In the genomic region with DNA sequence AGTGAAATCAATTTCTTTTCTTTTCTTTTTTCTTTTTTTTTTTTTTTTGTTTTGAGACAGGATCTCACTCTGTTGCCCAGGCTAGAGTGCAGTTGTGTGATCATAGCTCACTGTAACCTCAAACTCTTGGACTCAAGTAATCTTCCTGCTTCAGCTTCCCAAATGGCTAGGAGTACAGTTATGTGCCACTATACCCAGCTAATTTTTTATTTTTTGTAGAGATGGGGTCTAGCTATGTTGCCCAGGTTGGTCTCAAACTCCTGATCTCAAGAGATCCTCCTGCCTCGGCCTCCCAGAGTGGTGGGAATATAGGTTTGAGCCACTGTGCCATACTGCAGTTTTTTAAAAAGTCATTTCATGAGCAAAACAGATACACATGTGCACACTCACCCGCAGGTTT, we compare ENCODE assay signal across 30 cellular contexts.
DNase-seq lines count a peak whose midpoint lies in the region; ATAC-seq, FAIRE-seq and TF ChIP-seq lines count a peak whose summit lies in the region.
"Had no signal": no experiment of that assay in that cellular context is flagged by ENCODE, and none has a peak within 500 bp of the region (broad histone marks: within the 10 kb centered on the region; RNA-seq: fewer than 3 reads in every experiment).

No MANE protein-coding gene starts in this region.

- ATAC-seq in heart left ventricle = no peak
- no peak for ATAC-seq in K562
- ATAC-seq in upper lobe of left lung (ENCODE audit: low FRiP score in 2 of 2) = no peak
- ATAC-seq: GM12878 had no signal

- no peak for FAIRE-seq in K562 (lab: Jason Lieb, UNC)
- FAIRE-seq: A204.1, GM12878, GM12892, GM18507, GM19239 had no signal

- H3K79me2 ChIP-seq in K562 (ENCODE audit: control insufficient read depth, insufficient read depth, low read length) = no peaks in the 10 kb centered on the region

- DNase-seq in cardiac muscle cell (ENCODE audit: low read depth in 1 of 2, low spot score in 1 of 2) (no peak), heart left ventricle (no peak), K562 (ENCODE audit: extremely low read depth in 1 of 4, low spot score in 3 of 4) (no peak), thyroid gland (no peak), upper lobe of left lung (no peak), erythroblast (lab: John Stamatoyannopoulos, UW) (no peak)
- no peak for DNase-seq in activated effector memory CD4-positive, alpha-beta T cell treated with Interleukin-2 at 50 U/mL for 16 hours
- DNase-seq: 8988T; ACHN; BE2C; C1 segment of cervical spinal cord; CD4-positive, alpha-beta memory T cell; CD4-positive, CD25-positive, alpha-beta regulatory T cell; CD8-positive, alpha-beta memory T cell; COR-L47; DMS 273 treated with DMSO at 0.1 percent for 48 hours; DMS153; DMS53; DMS79; DND-41; EL; GDM1 had no signal

- BruUV-seq in K562 (replicated peaks; lab: Mats Ljungman, UMichigan) = no TSS peak

- H3K4me3 ChIP-seq in cardiac muscle cell (no peak overlapping the region), heart left ventricle (no peak overlapping the region), K562 (no peak overlapping the region), thyroid gland (replicated peaks in 1 of 3) (no peak overlapping the region), upper lobe of left lung (no peak overlapping the region)
- H3K4me3 ChIP-seq: BLaER1, GM12878 had no signal

- TF ChIP-seq RAD21 in K562 (CRISPR knock-in tag; conservative IDR thresholded peaks at IDR 0.05 in 1 of 2, IDR thresholded peaks at IDR 0.05 in 1 of 2) = no peak

- peak overlapping the region; percentile 92 for H3K27ac ChIP-seq in cardiac muscle cell
- H3K27ac ChIP-seq in heart left ventricle = no peak overlapping the region
- no peak overlapping the region for H3K27ac ChIP-seq in K562 (ENCODE audit: extremely low read depth, low read depth, low read length)
- H3K27ac ChIP-seq in thyroid gland = peak overlapping the region in 2 of 3 donors; percentile 50 to 77
- H3K27ac ChIP-seq in upper lobe of left lung = no peak overlapping the region
- H3K27ac ChIP-seq: BLaER1 had no signal

- H3K27me3 ChIP-seq in cardiac muscle cell = no peaks in the 10 kb centered on the region
- no peaks in the 10 kb centered on the region for H3K27me3 ChIP-seq in heart left ventricle
- H3K27me3 ChIP-seq in K562 (ENCODE audit: control insufficient read depth in 2 of 2, insufficient read depth in 2 of 2, low read length in 2 of 2) = no peaks in the 10 kb centered on the region
- no peaks in the 10 kb centered on the region for H3K27me3 ChIP-seq in thyroid gland
- H3K27me3 ChIP-seq in upper lobe of left lung = no peaks in the 10 kb centered on the region
- H3K27me3 ChIP-seq: BE2C, BLaER1 had no signal

- H3K36me3 ChIP-seq in cardiac muscle cell (no peaks in the 10 kb centered on the region), heart left ventricle (no peaks in the 10 kb centered on the region), K562 (ENCODE audit: control insufficient read depth, insufficient read depth, low read length) (no peaks in the 10 kb centered on the region), thyroid gland (no peaks in the 10 kb centered on the region), upper lobe of left lung (no peaks in the 10 kb centered on the region)
- H3K36me3 ChIP-seq: BE2C, BLaER1 had no signal

- no peaks in the 10 kb centered on the region for H3K9me1 ChIP-seq in K562 (ENCODE audit: control insufficient read depth, insufficient read depth, low read length)

- peaks cover 26% of the 10 kb centered on the region for H3K4me1 ChIP-seq in cardiac muscle cell (ENCODE audit: low read depth)
- H3K4me1 ChIP-seq in heart left ventricle = peaks cover 0 to 13% (median under 1%) of the 10 kb centered on the region in 12 donors
- H3K4me1 ChIP-seq in K562 (replicated peaks in 1 of 2; ENCODE audit: control insufficient read depth in 2 of 2, insufficient read depth in 2 of 2, low read length in 2 of 2) = peaks cover 16 to 56% of the 10 kb centered on the region in 2 experiments
- peaks cover 14 to 18% of the 10 kb centered on the region in 2 donors for H3K4me1 ChIP-seq in thyroid gland
- H3K4me1 ChIP-seq in upper lobe of left lung = peaks cover 0 to 4% (median 0%) of the 10 kb centered on the region in 4 donors
- H3K4me1 ChIP-seq: BLaER1 had no signal

- no peak for TF ChIP-seq EP300 in K562 (IDR thresholded peaks at IDR 0.05; ENCODE audit: low read length)
- no peak for TF ChIP-seq EP300 in upper lobe of left lung (IDR thresholded peaks at IDR 0.05)

- H3K4me3 Mint-ChIP-seq in nephron = no peak overlapping the region
- H3K4me3 Mint-ChIP-seq: CD14-positive monocyte; CD4-positive, alpha-beta memory T cell; CD4-positive, CD25-positive, alpha-beta regulatory T cell; CD8-positive, alpha-beta memory T cell had no signal

- H3K9me3 ChIP-seq in cardiac muscle cell (ENCODE audit: low read depth) (no peaks in the 10 kb centered on the region), heart left ventricle (no peaks in the 10 kb centered on the region), K562 (replicated peaks; ENCODE audit: control insufficient read depth, insufficient read depth, low read depth, low read length) (no peaks in the 10 kb centered on the region), thyroid gland (no peaks in the 10 kb centered on the region), upper lobe of left lung (no peaks in the 10 kb centered on the region)
- H3K9me3 ChIP-seq: BE2C, BLaER1 had no signal

- H3K27me3 Mint-ChIP-seq in nephron (ENCODE audit: low read depth) = no peaks in the 10 kb centered on the region
- H3K27me3 Mint-ChIP-seq: CD4-positive, alpha-beta memory T cell; CD8-positive, alpha-beta memory T cell had no signal

- CTCF ChIA-PET in K562 (lab: Yijun Ruan, JAX; ENCODE audit: low intra/inter-chr PET ratio) = no interaction called here

- intact Hi-C loops in heart left ventricle (cut with DNase I) = loop anchor here in 4 of 10 donors (5.0 to 10.0 kb wide), 2 partner anchors 37 to 115 kb away; no protein-coding TSS in a partner anchor
- intact Hi-C loops in K562 (cut with micrococcal nuclease) = no loop called here
- intact Hi-C loops in thyroid gland (cut with DNase I) = no loop called here

- H3K4me2 ChIP-seq in K562 (ENCODE audit: insufficient read depth, low read length) = no peak overlapping the region
- H3K4me2 ChIP-seq: BLaER1 had no signal

- POLR2A ChIA-PET in K562 (lab: Yijun Ruan, JAX) = interaction anchor here (2.2 kb wide), 1 partner anchor 10 kb away, joined by 6 read pairs; no protein-coding TSS in a partner anchor

- no peaks in the 10 kb centered on the region for H3K36me3 Mint-ChIP-seq in nephron (ENCODE audit: low read depth)
- H3K36me3 Mint-ChIP-seq: CD14-positive monocyte; CD4-positive, CD25-positive, alpha-beta regulatory T cell had no signal

- H3K9me3 Mint-ChIP-seq in nephron = no peaks in the 10 kb centered on the region
- H3K9me3 Mint-ChIP-seq: CD4-positive, alpha-beta memory T cell; CD8-positive, alpha-beta memory T cell had no signal

- no peak overlapping the region for H3K9ac ChIP-seq in K562 (ENCODE audit: insufficient read depth in 1 of 2, low read depth in 2 of 2, low read length in 2 of 2)
- H3K9ac ChIP-seq: BLaER1 had no signal

- H4K20me1 ChIP-seq in K562 (replicated peaks; ENCODE audit: control insufficient read depth, insufficient read depth, low read length) = no peaks in the 10 kb centered on the region
- H4K20me1 ChIP-seq: BLaER1 had no signal

- peak overlapping the region; percentile 60 to 82 (median 68) for H3K27ac Mint-ChIP-seq in nephron
- H3K27ac Mint-ChIP-seq: CD14-positive monocyte; CD4-positive, alpha-beta memory T cell; CD4-positive, CD25-positive, alpha-beta regulatory T cell; CD8-positive, alpha-beta memory T cell had no signal

- TF ChIP-seq CTCF in cardiac muscle cell (IDR thresholded peaks at IDR 0.05; ENCODE audit: low read depth, low read length) = no peak
- no peak for TF ChIP-seq CTCF in heart left ventricle (IDR thresholded peaks at IDR 0.05)
- no peak for TF ChIP-seq CTCF in K562 (IDR thresholded peaks at IDR 0.05 in 2 of 3, conservative IDR thresholded peaks at IDR 0.05 in 1 of 3; ENCODE audit: insufficient read depth in 2 of 3, low read depth in 1 of 3, low read length in 3 of 3)
- no peak for TF ChIP-seq CTCF in nephron (IDR thresholded peaks at IDR 0.05; ENCODE audit: unreplicated experiment in 3 of 3)
- no peak for TF ChIP-seq CTCF in thyroid gland (IDR thresholded peaks at IDR 0.05)
- no peak for TF ChIP-seq CTCF in upper lobe of left lung (IDR thresholded peaks at IDR 0.05)

- in situ Hi-C loops in K562 (cut with MboI) = no loop called here

- H2AFZ ChIP-seq in K562 (ENCODE audit: low read depth, low read length) = no peak overlapping the region

- WGBS in heart left ventricle, 4 donors = 86 to 98% (median 95%) methylated on average over 2 of the region's 2 CpGs
- WGBS in K562 (ENCODE audit: insufficient coverage, low coverage, missing lambda C conversion rate) = 77% methylated on average over 2 of the region's 2 CpGs
- 92 to 93% methylated on average over 2 of the region's 2 CpGs for WGBS in thyroid gland, 2 donors
- whole genome bisulfite sequencing in upper lobe of left lung, 2 donors = 81 to 86% methylated on average over 2 of the region's 2 CpGs

- peaks cover 30% of the 10 kb centered on the region for H3K4me1 Mint-ChIP-seq in nephron
- H3K4me1 Mint-ChIP-seq: CD14-positive monocyte had no signal

- TF ChIP-seq POLR2A in heart left ventricle (IDR thresholded peaks at IDR 0.05) = no peak
- no peak for TF ChIP-seq POLR2A in K562 (conservative IDR thresholded peaks at IDR 0.05)
- TF ChIP-seq POLR2A in thyroid gland (IDR thresholded peaks at IDR 0.05) = no peak
- no peak for TF ChIP-seq POLR2A in upper lobe of left lung (IDR thresholded peaks at IDR 0.05)
- no peak for TF ChIP-seq POLR2A in erythroblast (IDR thresholded peaks at IDR 0.05; ENCODE audit: low read length)

TF ChIP-seq in K562, 482 proteins besides CTCF, POLR2A, EP300 and RAD21 (continues in another document):
- peak in 1 of 2 experiments; percentile 42; a peak in 1 of 4 replicates for TF ChIP-seq KDM1A (IDR thresholded peaks at IDR 0.05)
- TF ChIP-seq BCOR (IDR thresholded peaks at IDR 0.05) = peak; percentile 69
- no peak for TF ChIP-seq CTCFL (IDR thresholded peaks at IDR 0.05; ENCODE audit: borderline replicate concordance, insufficient read depth, low read depth, low read length, poor library complexity, severe bottlenecking)
- no peak for TF ChIP-seq IRF2 (CRISPR knock-in tag; IDR thresholded peaks at IDR 0.05)
- no peak for TF ChIP-seq XRCC5 (IDR thresholded peaks at IDR 0.05; ENCODE audit: low read depth, low read length)

Comparison
In these comparisons a context has a peak if more than half of its experiments do, and no peak if none do; other contexts are left out.
1. H3K27ac ChIP-seq: peak in cardiac muscle cell (single experiment) and thyroid gland (2 of 3); none in heart left ventricle (0 of 12), K562 (single experiment) and upper lobe of left lung (0 of 4).